ENCODE assay signal across 13 cellular contexts in genomic region chr7:24920702-24921679, GRCh38. TPM values are rescaled to one million over a fixed set of nuclear protein-coding genes. Genes with fewer than 3 reads are reported as not detected.
DNase-seq lines count a peak whose midpoint lies in the region; ATAC-seq, FAIRE-seq and TF ChIP-seq lines count a peak whose summit lies in the region.
"Had no signal": no experiment of that assay in that cellular context is flagged by ENCODE, and none has a peak within 500 bp of the region (broad histone marks: within the 10 kb centered on the region; RNA-seq: fewer than 3 reads in every experiment).

No MANE protein-coding gene starts in this region.

- no peaks in the 10 kb centered on the region for H3K27me3 ChIP-seq in GM12878 (replicated peaks in 1 of 2; ENCODE audit: control insufficient read depth in 2 of 2, insufficient read depth in 2 of 2, low read length in 1 of 2)
- no peaks in the 10 kb centered on the region for H3K27me3 ChIP-seq in ascending aorta
- H3K27me3 ChIP-seq: transverse colon had no signal

- intact Hi-C loops in GM12878 (cut with micrococcal nuclease; ENCODE audit: unreplicated experiment), result loop anchor here (1.0 kb wide), 1 partner anchor 42 kb away; no protein-coding TSS in a partner anchor
- intact Hi-C loops in ascending aorta (cut with DNase I), result no loop called here

- ATAC-seq in activated T-cell treated with anti-CD3 and anti-CD28 coated beads, Interleukin-2, amount 50 U/mL, for 72 hours (replicated peaks in 1 of 2), result peak; percentile 74 to 86
- ATAC-seq in GM12878, result peak; percentile 16
- peak; percentile 61 for ATAC-seq in stimulated activated naive CD8-positive, alpha-beta T cell treated with anti-CD3 and anti-CD28 coated beads, Interleukin-15, Interleukin-2, amounts not matched to agents 100 U/mL and 50 U/mL, for 24 hours
- ATAC-seq in HG03378 (IDR thresholded peaks at IDR 0.05; ENCODE audit: unreplicated experiment), result no peak

- SMC1A ChIA-PET in GM12878 (lab: Charles Lee; ENCODE audit: uncharacterized antibody, unreplicated experiment), result interaction anchor here (1.1 to 4.8 kb wide), 5 partner anchors 9 to 44 kb away, joined by 3 to 27 read pairs (median 6); no protein-coding TSS in a partner anchor

- no peak overlapping the region for H2AFZ ChIP-seq in GM12878 (ENCODE audit: control insufficient read depth, low read depth, low read length)

- H3K4me3 Mint-ChIP-seq in activated T-cell treated with anti-CD3 and anti-CD28 coated beads, Interleukin-2, amount 50 U/mL, for 72 hours, result peak overlapping the region; percentile 27 to 76
- H3K4me3 Mint-ChIP-seq: H9 had no signal

- DNase-seq in activated T-cell treated with anti-CD3 and anti-CD28 coated beads, Interleukin-2, amount 50 U/mL, for 72 hours, result no peak
- no peak for DNase-seq in activated T-cell treated with anti-CD3 and anti-CD28 coated beads for 4 hours
- DNase-seq in MV-4-11 (lab: John Stamatoyannopoulos, UW), result peak; percentile 60
- no peak for DNase-seq in GM12878 (ENCODE audit: low read depth, low spot score)
- no peak for DNase-seq in stimulated activated naive CD8-positive, alpha-beta T cell treated with anti-CD3 and anti-CD28 coated beads, Interleukin-15, Interleukin-2, amounts not matched to agents 100 U/mL and 50 U/mL, for 24 hours
- no peak for DNase-seq in stimulated activated CD4-positive, alpha-beta T cell treated with anti-CD3 and anti-CD28 coated beads, Interleukin-4, amount 100 ng/mL, for 24 hours
- no peak for DNase-seq in ascending aorta (ENCODE audit: low spot score in 2 of 2)
- DNase-seq: activated CD4-positive, CD25-positive, alpha-beta regulatory T cell; AML-193; H9; NCI-H1092 treated with DMSO at 0.1 percent for 48 hours; transverse colon had no signal

- POLR2A ChIA-PET in GM12878 (lab: Charles Lee), result interaction anchor here (0.7 to 1.1 kb wide), 4 partner anchors 13 to 100 kb away, joined by 3 to 4 read pairs (median 3); partner anchors contain the start of gene OSBPL3

- no peak for TF ChIP-seq EP300 in GM12878 (IDR thresholded peaks at IDR 0.05; ENCODE audit: borderline replicate concordance in 1 of 2, control insufficient read depth in 1 of 2, low read depth in 2 of 2, low read length in 2 of 2)

- FAIRE-seq in GM12878 (lab: Jason Lieb, UNC), result no peak

- CTCF ChIA-PET in GM12878 (lab: Yijun Ruan, JAX), result interaction anchor here (1.1 to 1.9 kb wide), 2 partner anchors 11 to 33 kb away, joined by 3 to 4 read pairs; no protein-coding TSS in a partner anchor

- no peaks in the 10 kb centered on the region; a peak in 1 of 4 replicates for H3K36me3 ChIP-seq in GM12878 (ENCODE audit: control insufficient read depth in 2 of 2, insufficient read depth in 2 of 2, low read length in 1 of 2)
- no peaks in the 10 kb centered on the region for H3K36me3 ChIP-seq in ascending aorta
- H3K36me3 ChIP-seq: transverse colon had no signal

- TF ChIP-seq RAD21 in GM12878 (IDR thresholded peaks at IDR 0.05; ENCODE audit: insufficient read depth, low read depth, low read length), result no peak

- H3K9me3 ChIP-seq in GM12878 (replicated peaks; ENCODE audit: control insufficient read depth, insufficient read depth, low read length) (no peaks in the 10 kb centered on the region), ascending aorta (no peaks in the 10 kb centered on the region)
- H3K9me3 ChIP-seq: transverse colon had no signal

- no peak for TF ChIP-seq POLR2A in GM12878 (IDR thresholded peaks at IDR 0.05; ENCODE audit: low read depth, low read length)

- no TSS peak for BruUV-seq in GM12878 (replicated peaks; lab: Mats Ljungman, UMichigan)

- peak overlapping the region; percentile 24 for H3K27ac Mint-ChIP-seq in activated T-cell treated with anti-CD3 and anti-CD28 coated beads, Interleukin-2, amount 50 U/mL, for 72 hours
- H3K27ac Mint-ChIP-seq: H9 had no signal

- TF ChIP-seq CTCF in GM12878 (IDR thresholded peaks at IDR 0.05 in 2 of 3, conservative IDR thresholded peaks at IDR 0.05 in 1 of 3; ENCODE audit: control insufficient read depth in 2 of 3, extremely low read depth in 1 of 3, insufficient read depth in 1 of 3, low read depth in 3 of 3, low read length in 3 of 3), result no peak
- TF ChIP-seq CTCF in ascending aorta (IDR thresholded peaks at IDR 0.05), result no peak

- RAD21 ChIA-PET in GM12878 (lab: Charles Lee; ENCODE audit: unreplicated experiment), result interaction anchor here (0.6 to 1.4 kb wide), 5 partner anchors 10 to 101 kb away, joined by 3 to 4 read pairs (median 4); no protein-coding TSS in a partner anchor

- H4K20me1 ChIP-seq in GM12878 (ENCODE audit: control insufficient read depth, insufficient read depth), result no peaks in the 10 kb centered on the region

- H3K4me1 Mint-ChIP-seq in activated T-cell treated with anti-CD3 and anti-CD28 coated beads, Interleukin-2, amount 50 U/mL, for 72 hours (ENCODE audit: low read depth), result peaks cover 87% of the 10 kb centered on the region

- H3K9me3 Mint-ChIP-seq in activated T-cell treated with anti-CD3 and anti-CD28 coated beads, Interleukin-2, amount 50 U/mL, for 72 hours, result no peaks in the 10 kb centered on the region
- H3K9me3 Mint-ChIP-seq: H9 had no signal

- in situ Hi-C loops in GM12878 (cut with MboI), result loop anchor here (25.0 kb wide), 1 partner anchor 1041 kb away; no protein-coding TSS in a partner anchor

- H3K27ac ChIP-seq in GM12878 (ENCODE audit: control insufficient read depth, insufficient read depth), result peak overlapping the region; percentile 43; the same call in 1 of the 2 replicates
- H3K27ac ChIP-seq in ascending aorta, result no peak overlapping the region
- H3K27ac ChIP-seq: transverse colon had no signal

- H3K9ac ChIP-seq in GM12878 (ENCODE audit: control insufficient read depth, insufficient read depth, low read length), result no peak overlapping the region

- H3K4me3 ChIP-seq in GM12878 (no peak overlapping the region), ascending aorta (no peak overlapping the region)
- H3K4me3 ChIP-seq: transverse colon had no signal

- WGBS in GM12878 (ENCODE audit: insufficient coverage, insufficient replicate concordance, low lambda C conversion rate, missing lambda C conversion rate), result 33% methylated on average over 6 of the region's 6 CpGs

- H3K4me1 ChIP-seq in GM12878 (ENCODE audit: control insufficient read depth, insufficient read depth, low read length) (peaks cover 37% of the 10 kb centered on the region), ascending aorta (no peaks in the 10 kb centered on the region)

- peaks cover 0 to 5% of the 10 kb centered on the region in 2 donors for H3K36me3 Mint-ChIP-seq in activated T-cell treated with anti-CD3 and anti-CD28 coated beads, Interleukin-2, amount 50 U/mL, for 72 hours (ENCODE audit: insufficient read depth in 2 of 2)

- H3K4me2 ChIP-seq in GM12878 (ENCODE audit: control insufficient read depth, insufficient read depth), result peak overlapping the region; percentile 7; the same call in 1 of the 2 replicates

- no peaks in the 10 kb centered on the region for H3K27me3 Mint-ChIP-seq in activated T-cell treated with anti-CD3 and anti-CD28 coated beads, Interleukin-2, amount 50 U/mL, for 72 hours (ENCODE audit: low read depth)

- H3K79me2 ChIP-seq in GM12878 (ENCODE audit: control insufficient read depth, insufficient read depth, low read length), result peaks cover 70% of the 10 kb centered on the region

TF ChIP-seq in GM12878, 131 proteins besides CTCF, POLR2A, EP300 and RAD21:
- TF ChIP-seq CEBPB (IDR thresholded peaks at IDR 0.05; ENCODE audit: borderline replicate concordance in 1 of 2, low read depth in 2 of 2, low read length in 2 of 2), result peak in 1 of 2 experiments; percentile 46; a peak in 1 of 4 replicates
- 0 out of 2 replicates have a peak, but pooled peaks have one; percentile 20 for TF ChIP-seq NR2F1 (conservative IDR thresholded peaks at IDR 0.05)
- TF ChIP-seq CBFB (IDR thresholded peaks at IDR 0.05; ENCODE audit: low read depth), result no peak
- TF ChIP-seq HCFC1 (IDR thresholded peaks at IDR 0.05; ENCODE audit: low read length), result no peak

RNA-seq across cellular contexts. Expression of gene OSBPL3, which starts 59.0 kb away (rescaled TPM):
- total RNA-seq in activated T-cell treated with anti-CD3 and anti-CD28 coated beads, Interleukin-2, amount 50 U/mL, for 72 hours, result 10 to 100 TPM; 52.9 to 53.0 TPM
- total RNA-seq in GM12878 (2013; cell fraction: nucleolus; rRNA removed), result 60.2 and 64.2 TPM in 2 replicates
- total RNA-seq in GM12878 (2014; rRNA removed), result 26.3 and 29.3 TPM in 2 replicates
- total RNA-seq in GM12878 (2014; rRNA removed; fragmentation: Illumina TruSeq; extraction: Trizol), result 27.8 and 28.2 TPM in 2 replicates
- 34.0 and 46.6 TPM in 2 replicates for total RNA-seq in GM12878 (2021)
- polyA plus RNA-seq in GM12878 (2011; ENCODE audit: low read depth), result 8.9 TPM
- polyA plus RNA-seq in GM12878 (2011; rRNA removed), result 26.1 and 28.0 TPM in 2 replicates
- polyA plus RNA-seq in GM12878 (2011; cell fraction: cytosol; rRNA removed), result 14.5 and 15.8 TPM in 2 replicates
- polyA plus RNA-seq in GM12878 (2011; cell fraction: nucleus; rRNA removed), result 77.3 and 96.7 TPM in 2 replicates
- 11.0 and 12.1 TPM in 2 replicates for polyA plus RNA-seq in GM12878 (2012)
- polyA plus RNA-seq in GM12878 (2014; fragmentation: Illumina TruSeq; extraction: Trizol), result 23.3 and 26.6 TPM in 2 replicates
- polyA plus RNA-seq in GM12878 (2014; fragmentation: Nextera tagmentation; extraction: Ambion mirVana), result 10 to 100 TPM in 1 of 2 experiments, 1 to 10 TPM in 1; 6.1 to 15.2 TPM
- polyA plus RNA-seq in GM12878 (2014; rRNA removed), result 24.2 and 28.1 TPM in 2 replicates
- 10 to 100 TPM; 33.3 to 38.1 TPM for polyA plus RNA-seq in GM12878 (2016; fragmentation: Nextera tagmentation; extraction: Ambion mirVana)
- polyA minus RNA-seq in GM12878 (2011; rRNA and poly(A)+ RNA removed), result 39.3 and 41.8 TPM in 2 replicates
- 7.9 and 12.3 TPM in 2 replicates for polyA minus RNA-seq in GM12878 (2011; cell fraction: cytosol; rRNA and poly(A)+ RNA removed)
- 34.5 and 77.9 TPM in 2 replicates for polyA minus RNA-seq in GM12878 (2011; cell fraction: nucleus; rRNA and poly(A)+ RNA removed)
- 0.96 TPM for total RNA-seq in ascending aorta

Comparison
In these comparisons a context has a peak if more than half of its experiments do, and no peak if none do; other contexts are left out.
1. RNA of gene OSBPL3, which starts 59.0 kb away (total RNA-seq): 52.9 to 53.0 TPM in activated T-cell treated with anti-CD3 and anti-CD28 coated beads, Interleukin-2, amount 50 U/mL, for 72 hours and 26.3 to 64.2 TPM in GM12878; 0.96 TPM in ascending aorta (single experiment); every median in the first group is over 10 times any median in the second.